Comparison of ENCODE assay signal across 8 cellular contexts in the genomic region with DNA sequence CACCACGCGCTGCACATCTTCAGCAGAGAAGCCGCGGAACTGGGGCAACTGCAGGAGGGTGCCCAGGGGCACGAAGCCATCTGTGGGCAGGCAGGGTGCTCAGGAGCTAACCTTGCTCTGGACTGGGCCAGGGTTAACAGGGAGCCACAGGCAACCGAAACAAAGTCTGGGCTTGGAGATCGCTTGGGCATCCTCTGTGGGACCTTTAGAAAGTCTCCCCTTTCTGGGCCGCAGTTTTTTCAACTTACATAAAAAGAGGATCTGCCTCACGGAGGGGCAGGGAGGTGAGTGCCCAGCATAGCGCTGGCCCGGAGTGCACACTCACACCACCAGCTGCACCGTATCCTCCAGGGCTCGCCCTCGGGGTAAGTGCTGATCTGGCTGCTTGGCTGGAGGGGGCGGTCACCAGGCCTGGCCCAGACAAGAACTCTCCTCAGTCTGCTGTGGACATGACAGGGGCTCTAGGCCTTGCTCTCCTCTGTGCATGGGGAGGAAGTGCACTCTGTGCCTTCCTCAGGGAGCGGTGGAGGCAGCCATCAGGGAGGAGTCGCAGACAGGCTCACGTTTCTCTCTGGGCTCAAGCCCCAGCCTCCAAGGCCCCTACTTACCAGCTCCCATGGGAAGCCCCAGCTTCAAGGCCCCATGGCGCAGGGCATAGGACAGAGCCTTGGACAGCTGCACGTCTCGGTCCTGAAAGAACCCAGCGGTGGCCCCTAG. TPM values are rescaled to one million over a fixed set of nuclear protein-coding genes. Genes with fewer than 3 reads are reported as not detected.
DNase-seq lines count a peak whose midpoint lies in the region; ATAC-seq, FAIRE-seq and TF ChIP-seq lines count a peak whose summit lies in the region.

No MANE protein-coding gene starts in this region.

- H3K4me3 ChIP-seq in AG04450 (ENCODE audit: low read depth, low read length) (peak overlapping the region; percentile 89), bronchial epithelial cell (ENCODE audit: low read depth, low read length) (peak overlapping the region; percentile 65), muscle layer of colon (ENCODE audit: low read depth in 1 of 2, low read length in 2 of 2) (peak overlapping the region; percentile 71 to 89)

- CTCF ChIA-PET in AG04450 (lab: Charles Lee), result interaction anchor here (2.1 to 3.8 kb wide), 2 partner anchors 20 to 76 kb away, joined by 6 to 13 read pairs; a partner anchor contains a TSS

- no peak for ATAC-seq in HG02981 (IDR thresholded peaks at IDR 0.05; ENCODE audit: unreplicated experiment)
- ATAC-seq in HG03521 (IDR thresholded peaks at IDR 0.05; ENCODE audit: unreplicated experiment), result no peak

- no peak for TF ChIP-seq CTCF in AG04450 (IDR thresholded peaks at IDR 0.05; ENCODE audit: low read depth, low read length)
- TF ChIP-seq CTCF in bronchial epithelial cell (IDR thresholded peaks at IDR 0.05; ENCODE audit: insufficient read depth, low read length, severe bottlenecking), result no peak

- POLR2A ChIA-PET in AG04450 (lab: Yijun Ruan, JAX), result interaction anchor here (0.5 to 2.2 kb wide), 5 partner anchors 8 to 40 kb away, joined by 4 to 8 read pairs (median 6); a partner anchor contains a TSS

- no peak for FAIRE-seq in bronchial epithelial cell (lab: Jason Lieb, UNC)

- H3K9me3 ChIP-seq in AG04450 (ENCODE audit: control insufficient read depth, insufficient read depth, low read length) (no peaks in the 10 kb centered on the region; the same call in 1 of the 2 replicates), muscle layer of colon (ENCODE audit: low read length) (no peaks in the 10 kb centered on the region)

- H3K4me1 ChIP-seq in muscle layer of colon (ENCODE audit: insufficient read depth, low read length), result peaks cover 29% of the 10 kb centered on the region

- DNase-seq in AG04450 (ENCODE audit: low read depth, low spot score) (no peak), KG1 (lab: John Stamatoyannopoulos, UW) (peak; percentile 41), bronchial epithelial cell (ENCODE audit: low read depth) (no peak), NCI-H1048 (lab: John Stamatoyannopoulos, UW) (no peak), dedifferentiated amniotic fluid mesenchymal stem cell (ENCODE audit: extremely low spot score) (no peak)

- H3K27ac ChIP-seq in AG04450 (ENCODE audit: low read depth, low read length) (no peak overlapping the region), muscle layer of colon (ENCODE audit: low read depth, low read length) (peak overlapping the region; percentile 86)

- peaks cover 12% of the 10 kb centered on the region for H3K36me3 ChIP-seq in bronchial epithelial cell (ENCODE audit: control insufficient read depth, insufficient read depth, low read length)
- H3K36me3 ChIP-seq in muscle layer of colon (ENCODE audit: insufficient read depth, low read length), result no peaks in the 10 kb centered on the region

- no peaks in the 10 kb centered on the region for H3K27me3 ChIP-seq in AG04450 (ENCODE audit: control insufficient read depth, insufficient read depth, low read length)
- no peaks in the 10 kb centered on the region for H3K27me3 ChIP-seq in bronchial epithelial cell (ENCODE audit: control insufficient read depth, insufficient read depth, low read length)
- no peaks in the 10 kb centered on the region for H3K27me3 ChIP-seq in muscle layer of colon (ENCODE audit: control insufficient read depth in 1 of 2, insufficient read depth in 2 of 2, low read length in 2 of 2)

- H3K9ac ChIP-seq in muscle layer of colon (ENCODE audit: low read length), result peak overlapping the region; percentile 82

RNA-seq across cellular contexts. Expression of a gene that starts 0.9 kb away (rescaled TPM):
- polyA plus RNA-seq in AG04450 (2011; rRNA removed), result 21.6 and 34.0 TPM in 2 replicates
- polyA minus RNA-seq in AG04450 (2011; rRNA and poly(A)+ RNA removed), result 32.8 and 42.3 TPM in 2 replicates
- total RNA-seq in bronchial epithelial cell, result 17.9 and 24.5 TPM in 2 replicates

RNA-seq across cellular contexts. Expression of a gene that starts 1.0 kb away (rescaled TPM):
- polyA plus RNA-seq in AG04450 (2011; rRNA removed), result 18.8 and 29.1 TPM in 2 replicates
- 13.4 and 17.1 TPM in 2 replicates for polyA minus RNA-seq in AG04450 (2011; rRNA and poly(A)+ RNA removed)
- 57.9 and 75.0 TPM in 2 replicates for total RNA-seq in bronchial epithelial cell

RNA-seq across cellular contexts. Expression of a gene that starts 5.3 kb away (rescaled TPM):
- polyA plus RNA-seq in AG04450 (2011; rRNA removed), result 18.7 and 28.4 TPM in 2 replicates
- 14.5 and 19.4 TPM in 2 replicates for polyA minus RNA-seq in AG04450 (2011; rRNA and poly(A)+ RNA removed)
- total RNA-seq in bronchial epithelial cell, result 3.4 and 10.1 TPM in 2 replicates

RNA-seq across cellular contexts. Expression of a gene that starts 9.3 kb away (rescaled TPM):
- 11.8 and 15.7 TPM in 2 replicates for polyA plus RNA-seq in AG04450 (2011; rRNA removed)
- polyA minus RNA-seq in AG04450 (2011; rRNA and poly(A)+ RNA removed), result 11.0 and 11.8 TPM in 2 replicates
- 6.7 and 12.4 TPM in 2 replicates for total RNA-seq in bronchial epithelial cell

RNA-seq across cellular contexts. Expression of a gene that starts 15.8 kb away (rescaled TPM):
- 29.9 and 39.0 TPM in 2 replicates for polyA plus RNA-seq in AG04450 (2011; rRNA removed)
- polyA minus RNA-seq in AG04450 (2011; rRNA and poly(A)+ RNA removed), result 21.6 and 24.2 TPM in 2 replicates
- total RNA-seq in bronchial epithelial cell, result 45.0 and 91.1 TPM in 2 replicates
